In genomic region chr2:206442854-206443734, GRCh38 we compare ENCODE assay signal across 8 cellular contexts. TPM values are rescaled to one million over a fixed set of nuclear protein-coding genes. Genes with fewer than 3 reads are reported as not detected.
DNase-seq lines count a peak whose midpoint lies in the region; ATAC-seq and TF ChIP-seq lines count a peak whose summit lies in the region.

ADAM23 (plus strand) TSS chr2:206443532; CDS start chr2:206443867, 335 bp downstream.

- WGBS in upper lobe of left lung, 2 donors = 1 to 2% methylated on average over 17 to 31 of the region's 81 CpGs

- H3K4me1 Mint-ChIP-seq in activated naive CD4-positive, alpha-beta T cell treated with anti-CD3 and anti-CD28 coated beads for 36 hours (ENCODE audit: low read depth) = peaks cover 13% of the 10 kb centered on the region

- H3K36me3 ChIP-seq in OCI-LY1 (ENCODE audit: insufficient read depth, low read length) (no peaks in the 10 kb centered on the region), neutrophil (no peaks in the 10 kb centered on the region), upper lobe of left lung (no peaks in the 10 kb centered on the region)

- DNase-seq in activated CD8-positive, alpha-beta memory T cell treated with anti-CD3 and anti-CD28 coated beads for 24 hours = peak; percentile 62
- no peak for DNase-seq in activated CD8-positive, alpha-beta memory T cell treated with anti-CD3 and anti-CD28 coated beads, Interleukin-2, amount 50 U/mL, for 4 hours
- DNase-seq in activated naive CD4-positive, alpha-beta T cell treated with anti-CD3 and anti-CD28 coated beads for 36 hours = peak; percentile 42
- DNase-seq in germinal center (ENCODE audit: low spot score) (peak; percentile 81), upper lobe of left lung (peak in 1 of 2 donors; percentile 86)

- H3K4me3 Mint-ChIP-seq in activated naive CD4-positive, alpha-beta T cell treated with anti-CD3 and anti-CD28 coated beads for 36 hours = peak within 1 kb of the TSS; percentile 76

- H3K9me3 ChIP-seq in OCI-LY1 (ENCODE audit: low read length) (no peaks in the 10 kb centered on the region), neutrophil (no peaks in the 10 kb centered on the region), upper lobe of left lung (no peaks in the 10 kb centered on the region)

- no peaks in the 10 kb centered on the region for H3K79me2 ChIP-seq in OCI-LY1 (ENCODE audit: insufficient read depth, low read length)

- H3K9me2 ChIP-seq in OCI-LY1 (ENCODE audit: low read depth, low read length) = no peaks in the 10 kb centered on the region

- H3K27ac ChIP-seq in OCI-LY1 (ENCODE audit: low read depth, low read length, poor library complexity, severe bottlenecking) (no peak within 1 kb of the TSS), neutrophil (no peak within 1 kb of the TSS), upper lobe of left lung (no peak within 1 kb of the TSS)

- intact Hi-C loops in activated naive CD4-positive, alpha-beta T cell treated with anti-CD3 and anti-CD28 coated beads for 36 hours (cut with micrococcal nuclease) = loop anchor here (2.0 to 5.0 kb wide), 2 partner anchors 89 to 168 kb away; partner anchors contain the start of gene ZDBF2

- peak within 1 kb of the TSS; percentile 42; the same call in 1 of the 2 replicates for H3K4me2 ChIP-seq in OCI-LY1 (ENCODE audit: low read length)

- H4K20me1 ChIP-seq in OCI-LY1 (ENCODE audit: insufficient read depth, low read length) = no peaks in the 10 kb centered on the region

- no peak within 1 kb of the TSS for H2AFZ ChIP-seq in OCI-LY1 (ENCODE audit: low read length)

- no peaks in the 10 kb centered on the region for H3K36me3 Mint-ChIP-seq in activated naive CD4-positive, alpha-beta T cell treated with anti-CD3 and anti-CD28 coated beads for 36 hours (ENCODE audit: low read depth)

- no peak for TF ChIP-seq POLR2A in upper lobe of left lung (IDR thresholded peaks at IDR 0.05)

- TF ChIP-seq EP300 in upper lobe of left lung (IDR thresholded peaks at IDR 0.05) = no peak

- H3K4me3 ChIP-seq in OCI-LY1 (ENCODE audit: low read depth, low read length, poor library complexity, severe bottlenecking) (peak within 1 kb of the TSS; percentile 19), neutrophil (ENCODE audit: low read depth in 1 of 2, low read length in 1 of 2) (peak within 1 kb of the TSS; percentile 24 to 45), upper lobe of left lung (peak within 1 kb of the TSS in 3 of 4 donors; percentile 42 to 46 (median 44))

- H3K4me1 ChIP-seq in OCI-LY1 (ENCODE audit: insufficient read depth, low read length, severe bottlenecking) = no peaks in the 10 kb centered on the region
- peaks cover 18% of the 10 kb centered on the region in 2 experiments for H3K4me1 ChIP-seq in neutrophil (ENCODE audit: control insufficient read depth in 1 of 2, insufficient read depth in 1 of 2, low read depth in 1 of 2, low read length in 1 of 2)
- peaks cover 13 to 21% (median 14%) of the 10 kb centered on the region in 4 donors for H3K4me1 ChIP-seq in upper lobe of left lung

- H3K9me3 Mint-ChIP-seq in activated naive CD4-positive, alpha-beta T cell treated with anti-CD3 and anti-CD28 coated beads for 36 hours = no peaks in the 10 kb centered on the region

- CTCF ChIA-PET in activated naive CD4-positive, alpha-beta T cell treated with anti-CD3 and anti-CD28 coated beads for 36 hours (lab: Charles Lee) = no interaction called here

- peaks cover 59% of the 10 kb centered on the region for H3K27me3 Mint-ChIP-seq in activated naive CD4-positive, alpha-beta T cell treated with anti-CD3 and anti-CD28 coated beads for 36 hours (ENCODE audit: low read depth)

- no peak within 1 kb of the TSS for H3K9ac ChIP-seq in OCI-LY1 (ENCODE audit: low read length)

- H3F3A ChIP-seq in OCI-LY1 (ENCODE audit: insufficient read depth, low read length) = no peaks in the 10 kb centered on the region

- ATAC-seq in HG03159 (IDR thresholded peaks at IDR 0.05; ENCODE audit: unreplicated experiment) = peak; percentile 46
- ATAC-seq in upper lobe of left lung (ENCODE audit: low FRiP score in 2 of 2) = peak in 1 of 2 donors; percentile 77

- no peak within 1 kb of the TSS for H3K27ac Mint-ChIP-seq in activated naive CD4-positive, alpha-beta T cell treated with anti-CD3 and anti-CD28 coated beads for 36 hours

- no peak for TF ChIP-seq CTCF in OCI-LY1 (IDR thresholded peaks at IDR 0.05; ENCODE audit: low read length)
- TF ChIP-seq CTCF in neutrophil (IDR thresholded peaks at IDR 0.05) = no peak
- TF ChIP-seq CTCF in upper lobe of left lung (IDR thresholded peaks at IDR 0.05) = no peak

- H3K27me3 ChIP-seq in OCI-LY1 (ENCODE audit: insufficient read depth, low read length) = no peaks in the 10 kb centered on the region
- H3K27me3 ChIP-seq in neutrophil = peaks cover 98% of the 10 kb centered on the region
- peaks cover 0 to 24% (median 10%) of the 10 kb centered on the region in 4 donors for H3K27me3 ChIP-seq in upper lobe of left lung

RNA-seq across cellular contexts. Expression of gene ADAM23, which starts in this region (rescaled TPM):
- total RNA-seq in activated naive CD4-positive, alpha-beta T cell treated with anti-CD3 and anti-CD28 coated beads for 36 hours = under 1 TPM; 0.10 to 0.42 TPM
- total RNA-seq in upper lobe of left lung = 1 to 10 TPM in 2 of 6 donors, under 1 TPM in 3, not detected in 1; 0.15 to 3.5 (median 0.89) TPM

Comparison
In these comparisons a context has a peak if more than half of its experiments do, and no peak if none do; other contexts are left out.
1. Peak in DNase-seq in activated naive CD4-positive, alpha-beta T cell treated with anti-CD3 and anti-CD28 coated beads for 36 hours; RNA of the gene not detected or under 1 TPM.